In genomic region chr20:37911838-37912273, GRCh38 we compare ENCODE assay signal across 8 cellular contexts. TPM values are rescaled to one million over a fixed set of nuclear protein-coding genes. Genes with fewer than 3 reads are reported as not detected.
DNase-seq lines count a peak whose midpoint lies in the region; ATAC-seq and TF ChIP-seq lines count a peak whose summit lies in the region.

No MANE protein-coding gene starts in this region.

- H3K36me3 ChIP-seq in Karpas-422 (ENCODE audit: insufficient read depth, low read length) (no peaks in the 10 kb centered on the region), left lung (no peaks in the 10 kb centered on the region)
- H3K36me3 ChIP-seq in CD8-positive, alpha-beta T cell (ENCODE audit: insufficient read depth, low read length): no peaks in the 10 kb centered on the region

- peaks cover 31% of the 10 kb centered on the region for H3K27me3 Mint-ChIP-seq in WTC11 (ENCODE audit: low read depth)
- peaks cover 50% of the 10 kb centered on the region for H3K27me3 Mint-ChIP-seq in CD8-positive, alpha-beta T cell (ENCODE audit: low read depth)

- H3K4me1 Mint-ChIP-seq in WTC11: peaks cover 61% of the 10 kb centered on the region
- peaks cover 18% of the 10 kb centered on the region for H3K4me1 Mint-ChIP-seq in CD8-positive, alpha-beta T cell (ENCODE audit: low read depth)

- no peak overlapping the region for H3K9ac ChIP-seq in Karpas-422 (ENCODE audit: low read length)

- no peaks in the 10 kb centered on the region for H3K9me3 Mint-ChIP-seq in WTC11
- H3K9me3 Mint-ChIP-seq in CD8-positive, alpha-beta T cell: no peaks in the 10 kb centered on the region

- CTCF ChIA-PET in WTC11 (lab: Charles Lee): interaction anchor here (0.8 to 1.8 kb wide), 4 partner anchors 10 to 81 kb away, joined by 4 to 9 read pairs (median 5); no protein-coding TSS in a partner anchor
- CTCF ChIA-PET in CD8-positive, alpha-beta T cell (lab: Charles Lee): no interaction called here

- H3K9me3 ChIP-seq in Karpas-422 (ENCODE audit: low read length) (no peaks in the 10 kb centered on the region), left lung (no peaks in the 10 kb centered on the region)
- no peaks in the 10 kb centered on the region for H3K9me3 ChIP-seq in CD8-positive, alpha-beta T cell (ENCODE audit: low read length)

- POLR2A ChIA-PET in WTC11 (lab: Charles Lee): no interaction called here
- POLR2A ChIA-PET in CD8-positive, alpha-beta T cell (lab: Charles Lee): no interaction called here

- H3K27me3 ChIP-seq in Karpas-422 (ENCODE audit: low read length) (no peaks in the 10 kb centered on the region), left lung (peaks cover 0 to 94% of the 10 kb centered on the region in 2 donors)
- H3K27me3 ChIP-seq in CD8-positive, alpha-beta T cell (ENCODE audit: insufficient read depth, low read length): peaks cover 3% of the 10 kb centered on the region

- H3K9me2 ChIP-seq in Karpas-422 (replicated peaks; ENCODE audit: insufficient read depth, low read length): no peaks in the 10 kb centered on the region

- H3K4me1 ChIP-seq in Karpas-422 (ENCODE audit: low read length) (peaks cover 17% of the 10 kb centered on the region), left lung (peaks cover 8 to 9% of the 10 kb centered on the region in 2 donors)
- H3K4me1 ChIP-seq in CD8-positive, alpha-beta T cell (ENCODE audit: insufficient read depth, low read length): peaks cover 8% of the 10 kb centered on the region

- peak; percentile 52 for ATAC-seq in WTC11
- ATAC-seq in left lung: peak; percentile 18
- no peak for ATAC-seq in HG02973 (IDR thresholded peaks at IDR 0.05; ENCODE audit: unreplicated experiment)
- ATAC-seq in CD8-positive, alpha-beta T cell: no peak

- DNase-seq in DMS 273 (lab: John Stamatoyannopoulos, UW; ENCODE audit: unreplicated experiment) (peak; percentile 92), Karpas-422 (peak; percentile 78), WTC11 (ENCODE audit: low spot score) (peak; percentile 70), left lung (no peak), HPDE6-E6E7 (ENCODE audit: extremely low spot score) (no peak), GF-D8 (lab: John Stamatoyannopoulos, UW) (no peak)
- no peak for DNase-seq in CD8-positive, alpha-beta T cell

- H4K20me1 ChIP-seq in Karpas-422 (ENCODE audit: insufficient read depth, low read depth, low read length): no peaks in the 10 kb centered on the region

- intact Hi-C loops in left lung (cut with DNase I): loop anchor here in 1 of 2 donors (10.0 kb wide), 1 partner anchor 63 kb away; no protein-coding TSS in a partner anchor
- intact Hi-C loops in CD8-positive, alpha-beta T cell (cut with DNase I, micrococcal nuclease): no loop called here

- H3K27ac ChIP-seq in Karpas-422 (ENCODE audit: low read length) (no peak overlapping the region), left lung (no peak overlapping the region)
- H3K27ac ChIP-seq in CD8-positive, alpha-beta T cell (ENCODE audit: low read depth, low read length): no peak overlapping the region

- H3K36me3 Mint-ChIP-seq in WTC11: no peaks in the 10 kb centered on the region
- no peaks in the 10 kb centered on the region for H3K36me3 Mint-ChIP-seq in CD8-positive, alpha-beta T cell

- TF ChIP-seq CTCF in WTC11 (IDR thresholded peaks at IDR 0.05): no peak
- no peak for TF ChIP-seq CTCF in left lung (IDR thresholded peaks at IDR 0.05)
- TF ChIP-seq CTCF in CD8-positive, alpha-beta T cell (IDR thresholded peaks at IDR 0.05): no peak

- peak overlapping the region; percentile 31 for H3K4me2 ChIP-seq in Karpas-422 (ENCODE audit: low read depth, low read length, poor library complexity, severe bottlenecking)

- no peaks in the 10 kb centered on the region for H3K79me2 ChIP-seq in Karpas-422 (ENCODE audit: low read length)

- no peak overlapping the region for H2AFZ ChIP-seq in Karpas-422 (ENCODE audit: low read length)

- H3K4me3 ChIP-seq in Karpas-422 (ENCODE audit: low read length): no peak overlapping the region
- no peak overlapping the region for H3K4me3 ChIP-seq in left lung
- no peak overlapping the region for H3K4me3 ChIP-seq in CD8-positive, alpha-beta T cell (ENCODE audit: low read depth, low read length)

- no peak overlapping the region for H3K27ac Mint-ChIP-seq in WTC11
- no peak overlapping the region for H3K27ac Mint-ChIP-seq in CD8-positive, alpha-beta T cell

- no peak overlapping the region; the same call in 1 of the 2 replicates for H3K4me3 Mint-ChIP-seq in WTC11
- H3K4me3 Mint-ChIP-seq in CD8-positive, alpha-beta T cell: no peak overlapping the region

TF ChIP-seq in WTC11, 78 proteins besides CTCF, POLR2A, EP300 and RAD21 (continues in another document):
- TF ChIP-seq SP1 (CRISPR knock-in tag; conservative IDR thresholded peaks at IDR 0.05) (0 out of 2 replicates have a peak, but pooled peaks have one; percentile 32), E2F1 (CRISPR knock-in tag; IDR thresholded peaks at IDR 0.05) (no peak), FOXK1 (CRISPR knock-in tag; IDR thresholded peaks at IDR 0.05) (peak; percentile 47; the same call in 1 of the 2 replicates), USF1 (CRISPR knock-in tag; IDR thresholded peaks at IDR 0.05) (no peak), ZMAT4 (CRISPR knock-in tag; IDR thresholded peaks at IDR 0.05) (no peak), HMGXB4 (CRISPR knock-in tag; IDR thresholded peaks at IDR 0.05) (no peak), USF2 (CRISPR knock-in tag; IDR thresholded peaks at IDR 0.05) (no peak)
- TF ChIP-seq, protein P1, sequence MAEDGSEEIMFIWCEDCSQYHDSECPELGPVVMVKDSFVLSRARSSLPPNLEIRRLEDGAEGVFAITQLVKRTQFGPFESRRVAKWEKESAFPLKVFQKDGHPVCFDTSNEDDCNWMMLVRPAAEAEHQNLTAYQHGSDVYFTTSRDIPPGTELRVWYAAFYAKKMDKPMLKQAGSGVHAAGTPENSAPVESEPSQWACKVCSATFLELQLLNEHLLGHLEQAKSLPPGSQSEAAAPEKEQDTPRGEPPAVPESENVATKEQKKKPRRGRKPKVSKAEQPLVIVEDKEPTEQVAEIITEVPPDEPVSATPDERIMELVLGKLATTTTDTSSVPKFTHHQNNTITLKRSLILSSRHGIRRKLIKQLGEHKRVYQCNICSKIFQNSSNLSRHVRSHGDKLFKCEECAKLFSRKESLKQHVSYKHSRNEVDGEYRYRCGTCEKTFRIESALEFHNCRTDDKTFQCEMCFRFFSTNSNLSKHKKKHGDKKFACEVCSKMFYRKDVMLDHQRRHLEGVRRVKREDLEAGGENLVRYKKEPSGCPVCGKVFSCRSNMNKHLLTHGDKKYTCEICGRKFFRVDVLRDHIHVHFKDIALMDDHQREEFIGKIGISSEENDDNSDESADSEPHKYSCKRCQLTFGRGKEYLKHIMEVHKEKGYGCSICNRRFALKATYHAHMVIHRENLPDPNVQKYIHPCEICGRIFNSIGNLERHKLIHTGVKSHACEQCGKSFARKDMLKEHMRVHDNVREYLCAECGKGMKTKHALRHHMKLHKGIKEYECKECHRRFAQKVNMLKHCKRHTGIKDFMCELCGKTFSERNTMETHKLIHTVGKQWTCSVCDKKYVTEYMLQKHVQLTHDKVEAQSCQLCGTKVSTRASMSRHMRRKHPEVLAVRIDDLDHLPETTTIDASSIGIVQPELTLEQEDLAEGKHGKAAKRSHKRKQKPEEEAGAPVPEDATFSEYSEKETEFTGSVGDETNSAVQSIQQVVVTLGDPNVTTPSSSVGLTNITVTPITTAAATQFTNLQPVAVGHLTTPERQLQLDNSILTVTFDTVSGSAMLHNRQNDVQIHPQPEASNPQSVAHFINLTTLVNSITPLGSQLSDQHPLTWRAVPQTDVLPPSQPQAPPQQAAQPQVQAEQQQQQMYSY (CRISPR knock-in tag; IDR thresholded peaks at IDR 0.05): no peak

RNA-seq across cellular contexts. Expression of gene VSTM2L, which starts 8.9 kb away (rescaled TPM):
- 0.14 TPM in 1 of 2 replicates, not detected in the other for total RNA-seq in Karpas-422 (2014; rRNA removed; shearing (Covaris generic); ENCODE audit: low replicate concordance)
- total RNA-seq in WTC11 (2021): 1.7 to 2.1 TPM (median 1.9 TPM) in 3 replicates
- 10 to 100 TPM; 30.1 to 31.9 TPM for total RNA-seq in left lung
- total RNA-seq in CD8-positive, alpha-beta T cell: not detected

Comparison
In these comparisons a context has a peak if more than half of its experiments do, and no peak if none do; other contexts are left out.
1. DNase-seq: peak in DMS 273 (single experiment), Karpas-422 (single experiment) and WTC11 (single experiment); none in left lung (0 of 2), HPDE6-E6E7 (single experiment), CD8-positive, alpha-beta T cell (0 of 7) and GF-D8 (single experiment).
2. ATAC-seq: peak in WTC11 (single experiment) and left lung (single experiment); none in HG02973 (single experiment) and CD8-positive, alpha-beta T cell (single experiment).